Comparison of ENCODE assay signal across 29 cellular contexts in the genomic region with DNA sequence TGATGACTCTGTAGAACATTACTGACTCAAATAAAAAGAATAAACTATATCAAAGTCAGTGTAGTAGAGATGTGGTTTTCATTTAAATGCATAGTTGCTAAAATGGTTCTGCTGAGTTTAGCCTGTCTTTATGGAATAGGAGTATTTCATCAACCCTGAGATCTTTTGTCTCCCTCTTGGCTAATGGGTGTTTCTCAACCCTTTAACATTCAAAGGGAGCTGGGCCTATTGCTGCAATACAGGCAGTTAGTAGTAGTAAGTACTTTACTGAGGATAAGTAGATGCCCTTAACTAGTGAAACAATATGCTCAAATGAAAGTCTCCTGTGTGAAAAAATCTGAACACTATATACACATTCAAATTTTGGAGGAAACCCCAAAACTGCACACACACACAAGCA.
DNase-seq lines count a peak whose midpoint lies in the region; ATAC-seq and TF ChIP-seq lines count a peak whose summit lies in the region.
"Had no signal": no experiment of that assay in that cellular context is flagged by ENCODE, and none has a peak within 500 bp of the region (broad histone marks: within the 10 kb centered on the region; RNA-seq: fewer than 3 reads in every experiment).

No MANE protein-coding gene starts in this region.

- no peaks in the 10 kb centered on the region; the same call in 1 of the 2 replicates for H3K36me3 ChIP-seq in RWPE2 (ENCODE audit: low read depth)
- H3K36me3 ChIP-seq: BLaER1 treated with 17β-estradiol and CSF1 and Interleukin-3, amounts not matched to agents 10 nM and 100 nM; HAP-1; suprapubic skin had no signal

- no peaks in the 10 kb centered on the region for H3K27me3 Mint-ChIP-seq in T-helper 2 cell treated with Interferon-gamma antibody and Interleukin-4, amounts not matched to agents 5 μg/mL and 100 μg/mL, for 36 hours (ENCODE audit: low read depth)

- no peak overlapping the region for H3K27ac Mint-ChIP-seq in T-helper 2 cell treated with Interferon-gamma antibody and Interleukin-4, amounts not matched to agents 5 μg/mL and 100 μg/mL, for 36 hours
- H3K27ac Mint-ChIP-seq: activated naive CD8-positive, alpha-beta T cell; endodermal cell; nephron progenitor cell had no signal

- no peak overlapping the region for H3K4me3 Mint-ChIP-seq in T-helper 2 cell treated with Interferon-gamma antibody and Interleukin-4, amounts not matched to agents 5 μg/mL and 100 μg/mL, for 36 hours
- H3K4me3 Mint-ChIP-seq: activated naive CD8-positive, alpha-beta T cell; endodermal cell; nephron progenitor cell had no signal

- H3K27me3 ChIP-seq in RWPE2 (ENCODE audit: insufficient read depth, poor library complexity, severe bottlenecking), result no peaks in the 10 kb centered on the region
- H3K27me3 ChIP-seq: BLaER1 treated with 17β-estradiol and CSF1 and Interleukin-3, amounts not matched to agents 10 nM and 100 nM; suprapubic skin had no signal

- H3K9me3 Mint-ChIP-seq in T-helper 2 cell treated with Interferon-gamma antibody and Interleukin-4, amounts not matched to agents 5 μg/mL and 100 μg/mL, for 36 hours, result no peaks in the 10 kb centered on the region
- H3K9me3 Mint-ChIP-seq: endodermal cell, nephron progenitor cell had no signal

- no peaks in the 10 kb centered on the region for H3K36me3 Mint-ChIP-seq in T-helper 2 cell treated with Interferon-gamma antibody and Interleukin-4, amounts not matched to agents 5 μg/mL and 100 μg/mL, for 36 hours (ENCODE audit: low read depth)
- H3K36me3 Mint-ChIP-seq: activated naive CD8-positive, alpha-beta T cell had no signal

- ATAC-seq in RWPE2 (ENCODE audit: low read depth), result no peak
- ATAC-seq: GM12878, HepG2 had no signal

- peaks cover 48% of the 10 kb centered on the region for H3K4me1 ChIP-seq in RWPE2 (ENCODE audit: insufficient read depth, poor library complexity, severe bottlenecking)
- H3K4me1 ChIP-seq: HAP-1, suprapubic skin had no signal

- peak overlapping the region; percentile 66 for H3K27ac ChIP-seq in RWPE2 (ENCODE audit: poor library complexity, severe bottlenecking)
- H3K27ac ChIP-seq: BLaER1 treated with 17β-estradiol and CSF1 and Interleukin-3, amounts not matched to agents 10 nM and 100 nM; suprapubic skin had no signal

- no peaks in the 10 kb centered on the region for H3K4me1 Mint-ChIP-seq in T-helper 2 cell treated with Interferon-gamma antibody and Interleukin-4, amounts not matched to agents 5 μg/mL and 100 μg/mL, for 36 hours (ENCODE audit: low read depth)
- H3K4me1 Mint-ChIP-seq: endodermal cell, nephron progenitor cell had no signal

- TF ChIP-seq CTCF in RWPE2 (IDR thresholded peaks at IDR 0.05; ENCODE audit: poor library complexity, severe bottlenecking) (no peak), choroid plexus epithelial cell (conservative IDR thresholded peaks at IDR 0.05; ENCODE audit: low read depth, low read length) (no peak)

- DNase-seq in MV-4-11 (lab: John Stamatoyannopoulos, UW), result peak; percentile 58
- no peak for DNase-seq in RWPE2 (ENCODE audit: low spot score)
- DNase-seq in choroid plexus epithelial cell (ENCODE audit: low read depth), result peak; percentile 15
- DNase-seq in renal cortical epithelial cell (ENCODE audit: low read depth), result peak; percentile 16
- DNase-seq in ecto neural progenitor cell (ENCODE audit: low spot score), result no peak
- DNase-seq in NCI-H82 (lab: John Stamatoyannopoulos, UW), result no peak
- DNase-seq in activated CD4-positive, CD25-positive, alpha-beta regulatory T cell (lab: John Stamatoyannopoulos, UW), result no peak
- DNase-seq in T-helper 2 cell treated with Interferon-gamma antibody and Interleukin-4, amounts not matched to agents 5 μg/mL and 100 μg/mL, for 36 hours (ENCODE audit: low spot score), result no peak
- DNase-seq: activated CD4-positive, alpha-beta T cell treated with anti-CD3 and anti-CD28 coated beads, Interleukin-2, amount 50 U/mL, for 1 hour; activated effector memory CD4-positive, alpha-beta T cell treated with Interleukin-2 at 50 U/mL for 16 hours; activated T-cell treated with anti-CD3 and anti-CD28 coated beads, Interleukin-2, amount 50 U/mL, for 1 hour; aorta; cortex of kidney; endodermal cell; NCI-H146; NCI-H2107; NCI-H446; NCI-H748 treated with DMSO at 0.1 percent for 48 hours; nephron progenitor cell; OCI-M1; retina; small intestine; stimulated activated naive CD4-positive, alpha-beta T cell had no signal

- H3K9me3 ChIP-seq in RWPE2 (ENCODE audit: severe bottlenecking), result no peaks in the 10 kb centered on the region
- H3K9me3 ChIP-seq: BLaER1 treated with 17β-estradiol and CSF1 and Interleukin-3, amounts not matched to agents 10 nM and 100 nM; HAP-1; suprapubic skin had no signal

- no peak overlapping the region for H3K4me3 ChIP-seq in RWPE2 (ENCODE audit: severe bottlenecking)
- no peak overlapping the region for H3K4me3 ChIP-seq in choroid plexus epithelial cell (ENCODE audit: low read depth, low read length)
- H3K4me3 ChIP-seq: BLaER1 treated with 17β-estradiol and CSF1 and Interleukin-3, amounts not matched to agents 10 nM and 100 nM; GM12878; HAP-1; suprapubic skin had no signal

Comparison
In these comparisons a context has a peak if more than half of its experiments do, and no peak if none do; other contexts are left out.
1. DNase-seq: peak in MV-4-11 (single experiment), choroid plexus epithelial cell (single experiment) and renal cortical epithelial cell (single experiment); none in RWPE2 (single experiment), ecto neural progenitor cell (single experiment), NCI-H82 (single experiment), activated CD4-positive, CD25-positive, alpha-beta regulatory T cell (0 of 4) and T-helper 2 cell treated with Interferon-gamma antibody and Interleukin-4, amounts not matched to agents 5 μg/mL and 100 μg/mL, for 36 hours (single experiment).